In genomic region chr9:33721674-33722358, GRCh38 we compare ENCODE assay signal across 1 cellular context.
A peak's percentile ranks its signal among the peaks of the same experiment; 100 is the strongest.
TF ChIP-seq lines count a peak whose summit lies in the region.

No MANE protein-coding gene starts in this region.

TF ChIP-seq in K562, 482 proteins besides CTCF, POLR2A, EP300 and RAD21 (continued from another document and continues in another):
- TF ChIP-seq ARID3A (IDR thresholded peaks at IDR 0.05; ENCODE audit: borderline replicate concordance, low read depth, low read length) (no peak), TFE3 (CRISPR knock-in tag; IDR thresholded peaks at IDR 0.05) (no peak), NFIC (IDR thresholded peaks at IDR 0.05) (0 out of 2 replicates have a peak, but pooled peaks have one; percentile 17), MGA (IDR thresholded peaks at IDR 0.05) (peak; percentile 41), SMARCA5 (IDR thresholded peaks at IDR 0.05) (no peak), MLLT1 (IDR thresholded peaks at IDR 0.05) (peak in 1 of 2 experiments; percentile 93; a peak in 2 of 4 replicates), RCOR1 (IDR thresholded peaks at IDR 0.05; ENCODE audit: borderline replicate concordance in 1 of 2, low read depth in 2 of 2, low read length in 2 of 2) (0 out of 4 replicates have a peak, but pooled peaks of 1 of the 2 experiments have one; percentile 19), CSDE1 (IDR thresholded peaks at IDR 0.05) (no peak), ZBTB9 (CRISPR knock-in tag; IDR thresholded peaks at IDR 0.05) (no peak), ZNF395 (CRISPR knock-in tag; IDR thresholded peaks at IDR 0.05) (no peak), ZFX (CRISPR knock-in tag; IDR thresholded peaks at IDR 0.05) (peak; percentile 88), PYGO2 (tag; IDR thresholded peaks at IDR 0.05) (no peak), ZNF586 (CRISPR knock-in tag; conservative IDR thresholded peaks at IDR 0.05) (no peak), CREM (IDR thresholded peaks at IDR 0.05; ENCODE audit: low read depth) (peak; percentile 44; the same call in 1 of the 2 replicates), ZNF584 (CRISPR knock-in tag; IDR thresholded peaks at IDR 0.05; ENCODE audit: low read depth) (no peak), BHLHE40 (IDR thresholded peaks at IDR 0.05; ENCODE audit: low read length) (peak; percentile 71), TEAD1 (CRISPR knock-in tag; IDR thresholded peaks at IDR 0.05) (0 out of 4 replicates have a peak, but pooled peaks of 1 of the 2 experiments have one; percentile 11), SFPQ (IDR thresholded peaks at IDR 0.05; ENCODE audit: low read depth, low read length) (no peak), CXXC5 (CRISPR knock-in tag; IDR thresholded peaks at IDR 0.05) (peak; percentile 76), MXI1 (IDR thresholded peaks at IDR 0.05; ENCODE audit: low read depth, low read length) (no peak), ZNF764 (CRISPR knock-in tag; IDR thresholded peaks at IDR 0.05; ENCODE audit: low read depth) (no peak), XRCC5 (IDR thresholded peaks at IDR 0.05; ENCODE audit: low read depth, low read length) (peak; percentile 32; the same call in 1 of the 2 replicates), E2F6 (IDR thresholded peaks at IDR 0.05; ENCODE audit: borderline replicate concordance in 1 of 2, extremely low read depth in 1 of 2, insufficient read depth in 1 of 2, insufficient read length in 1 of 2, low read depth in 1 of 2, low read length in 1 of 2, poor library complexity in 1 of 2, severe bottlenecking in 1 of 2) (peak; percentile 39 to 65), ZNF77 (CRISPR knock-in tag; IDR thresholded peaks at IDR 0.05) (no peak), DIDO1 (tag; IDR thresholded peaks at IDR 0.05; ENCODE audit: low read depth) (no peak), JUND (IDR thresholded peaks at IDR 0.05; ENCODE audit: borderline replicate concordance, low read depth, low read length) (0 out of 2 replicates have a peak, but pooled peaks have one; percentile 13), JUND (tag; IDR thresholded peaks at IDR 0.05; ENCODE audit: borderline replicate concordance, low read depth, low read length) (no peak; the same call in 2 of the 3 replicates), ZBTB33 (CRISPR knock-in tag; IDR thresholded peaks at IDR 0.05) (peak; percentile 64), TCF3 (CRISPR knock-in tag; IDR thresholded peaks at IDR 0.05) (no peak), CC2D1A (IDR thresholded peaks at IDR 0.05) (peak; percentile 88)
